ENCODE assay signal across 18 cellular contexts in the genomic region with DNA sequence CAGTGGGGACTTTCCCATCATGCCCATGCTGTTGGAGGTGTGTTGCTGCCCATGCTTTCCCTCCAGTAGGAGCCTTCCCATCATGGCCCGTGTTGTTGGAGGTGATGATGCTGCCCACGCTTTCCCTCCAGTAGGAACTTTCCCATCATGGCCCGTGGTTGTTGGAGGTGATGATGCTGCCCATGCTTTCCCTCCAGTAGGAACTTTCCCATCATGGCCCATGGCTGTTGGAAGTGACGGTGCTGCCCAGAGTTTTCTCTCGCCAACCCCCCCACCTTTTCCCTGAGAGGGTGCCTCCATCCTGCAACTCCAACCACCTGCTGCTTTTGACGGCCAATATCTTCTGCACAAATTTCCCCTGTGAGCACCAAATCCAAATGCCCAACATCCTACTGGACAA.
"Had no signal": no experiment of that assay in that cellular context is flagged by ENCODE, and none has a peak within 500 bp of the region (broad histone marks: within the 10 kb centered on the region; RNA-seq: fewer than 3 reads in every experiment).

No MANE protein-coding gene starts in this region.

- H3K27me3 Mint-ChIP-seq: activated CD4-positive, alpha-beta T cell treated with anti-CD3 and anti-CD28 coated beads, Interleukin-2, amount 10 ng/mL, durations not matched to agents 7 days and 5 days; activated naive CD8-positive, alpha-beta T cell treated with anti-CD3 and anti-CD28 coated beads, Interleukin-2, amount 50 U/mL, for 24 hours; memory B cell had no signal

- H3K36me3 ChIP-seq: cardiac muscle cell, thoracic aorta had no signal

- H3K36me3 Mint-ChIP-seq: memory B cell had no signal

- ATAC-seq: activated naive CD8-positive, alpha-beta T cell treated with anti-CD3 and anti-CD28 coated beads, Interleukin-2, amount 50 U/mL, for 24 hours; activated T-cell treated with anti-CD3 and anti-CD28 coated beads, Interleukin-2, amount 50 U/mL, for 72 hours; body of pancreas; esophagus mucosa had no signal

- H3K27me3 ChIP-seq: body of pancreas, cardiac muscle cell had no signal

- H3K4me3 ChIP-seq: body of pancreas, cardiac muscle cell, thoracic aorta had no signal

- H3K27ac ChIP-seq: cardiac muscle cell had no signal

- DNase-seq: activated CD4-positive, alpha-beta T cell treated with anti-CD3 and anti-CD28 coated beads, Interleukin-2, amount 10 ng/mL, durations not matched to agents 7 days and 5 days; activated effector memory CD4-positive, alpha-beta T cell treated with Interleukin-2 at 50 U/mL for 16 hours; activated naive CD4-positive, alpha-beta T cell treated with anti-CD3 and anti-CD28 coated beads for 36 hours; activated naive CD8-positive, alpha-beta T cell treated with anti-CD3 and anti-CD28 coated beads, Interleukin-2, amount 50 U/mL, for 24 hours; activated T-cell treated with anti-CD3 and anti-CD28 coated beads, Interleukin-2, amount 50 U/mL, for 72 hours; dermis blood vessel endothelial cell; effector CD8-positive, alpha-beta T cell; hippocampal formation; posterior cingulate gyrus; stimulated activated CD4-positive, alpha-beta T cell treated with anti-CD3 and anti-CD28 coated beads, Interleukin-2, amount 100 ng/mL, for 48 hours; stimulated activated naive CD4-positive, alpha-beta T cell treated with Interleukin-2 at 50 U/mL for 16 hours had no signal

- H3K9me3 ChIP-seq: body of pancreas, thoracic aorta had no signal

- H3K9me3 Mint-ChIP-seq: activated naive CD4-positive, alpha-beta T cell treated with anti-CD3 and anti-CD28 coated beads for 36 hours; activated naive CD8-positive, alpha-beta T cell treated with anti-CD3 and anti-CD28 coated beads, Interleukin-2, amount 50 U/mL, for 24 hours; memory B cell had no signal

- H3K4me3 Mint-ChIP-seq: activated CD4-positive, alpha-beta T cell treated with anti-CD3 and anti-CD28 coated beads, Interleukin-2, amount 10 ng/mL, durations not matched to agents 7 days and 5 days; activated naive CD4-positive, alpha-beta T cell treated with anti-CD3 and anti-CD28 coated beads for 36 hours; activated naive CD8-positive, alpha-beta T cell treated with anti-CD3 and anti-CD28 coated beads, Interleukin-2, amount 50 U/mL, for 24 hours; activated T-cell treated with anti-CD3 and anti-CD28 coated beads, Interleukin-2, amount 50 U/mL, for 72 hours; memory B cell; neural crest cell; T-helper 1 cell treated with Interleukin-12 subunit alpha and Interleukin-12 subunit beta and Interleukin-4 antibody, amounts not matched to agents 30 μg/mL and 1 μg/mL, for 36 hours had no signal

- H3K27ac Mint-ChIP-seq: activated CD4-positive, alpha-beta T cell treated with anti-CD3 and anti-CD28 coated beads, Interleukin-2, amount 10 ng/mL, durations not matched to agents 7 days and 5 days; activated naive CD4-positive, alpha-beta T cell treated with anti-CD3 and anti-CD28 coated beads for 36 hours; activated naive CD8-positive, alpha-beta T cell treated with anti-CD3 and anti-CD28 coated beads, Interleukin-2, amount 50 U/mL, for 24 hours; activated T-cell treated with anti-CD3 and anti-CD28 coated beads, Interleukin-2, amount 50 U/mL, for 72 hours; memory B cell; T-helper 1 cell treated with Interleukin-12 subunit alpha and Interleukin-12 subunit beta and Interleukin-4 antibody, amounts not matched to agents 30 μg/mL and 1 μg/mL, for 36 hours had no signal
